In the genomic region with DNA sequence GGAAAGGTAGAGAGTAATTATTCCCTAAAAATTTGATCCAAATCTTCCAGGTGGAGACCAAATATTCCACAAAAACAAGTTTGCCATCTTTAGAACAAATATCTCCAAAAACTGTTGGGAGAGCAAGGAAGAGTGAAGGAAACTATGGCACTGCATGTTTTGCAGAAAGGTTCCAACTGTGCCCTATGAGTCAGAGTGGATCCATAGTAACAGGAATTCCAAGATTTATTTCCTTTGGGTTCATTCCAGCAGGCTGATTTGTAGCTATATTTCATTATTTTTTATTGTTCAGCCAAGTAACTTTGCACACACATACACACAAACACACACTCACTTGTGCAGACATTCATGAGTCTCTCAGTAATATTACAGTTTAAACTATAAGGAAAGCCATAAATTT, we compare ENCODE assay signal across 27 cellular contexts.
A peak's percentile ranks its signal among the peaks of the same experiment; 100 is the strongest.
DNase-seq lines count a peak whose midpoint lies in the region; ATAC-seq and TF ChIP-seq lines count a peak whose summit lies in the region.
"Had no signal": no experiment of that assay in that cellular context is flagged by ENCODE, and none has a peak within 500 bp of the region (broad histone marks: within the 10 kb centered on the region; RNA-seq: fewer than 3 reads in every experiment).

No MANE protein-coding gene starts in this region.

- intact Hi-C loops in ascending aorta (cut with DNase I), result no loop called here

- TF ChIP-seq CTCF in RWPE2 (IDR thresholded peaks at IDR 0.05; ENCODE audit: poor library complexity, severe bottlenecking) (no peak), ascending aorta (IDR thresholded peaks at IDR 0.05) (no peak)

- no peaks in the 10 kb centered on the region for H3K27me3 Mint-ChIP-seq in effector memory CD8-positive, alpha-beta T cell
- H3K27me3 Mint-ChIP-seq: activated CD4-positive, alpha-beta memory T cell treated with anti-CD3 and anti-CD28 coated beads, Interleukin-2, amount 10 ng/mL, durations not matched to agents 7 days and 5 days; activated naive CD8-positive, alpha-beta T cell; naive thymus-derived CD8-positive, alpha-beta T cell; stimulated activated naive CD8-positive, alpha-beta T cell treated with anti-CD3 and anti-CD28 coated beads, Interleukin-15, Interleukin-2, amounts not matched to agents 100 ng/mL and 50 ng/mL, for 24 hours had no signal

- H3K27me3 ChIP-seq in RWPE2 (ENCODE audit: insufficient read depth, poor library complexity, severe bottlenecking) (no peaks in the 10 kb centered on the region), ascending aorta (no peaks in the 10 kb centered on the region)
- H3K27me3 ChIP-seq: BLaER1, body of pancreas, esophagus muscularis mucosa had no signal

- no peaks in the 10 kb centered on the region for H3K36me3 Mint-ChIP-seq in effector memory CD8-positive, alpha-beta T cell (ENCODE audit: insufficient read depth)
- H3K36me3 Mint-ChIP-seq: activated naive CD8-positive, alpha-beta T cell; mesothelial cell of epicardium; naive thymus-derived CD8-positive, alpha-beta T cell had no signal

- H3K4me3 ChIP-seq in RWPE2 (ENCODE audit: severe bottlenecking) (no peak overlapping the region), ascending aorta (no peak overlapping the region)
- H3K4me3 ChIP-seq: BLaER1, body of pancreas, esophagus muscularis mucosa, left ventricle myocardium inferior, skin epidermis, thoracic aorta had no signal

- H3K4me1 ChIP-seq in RWPE2 (ENCODE audit: insufficient read depth, poor library complexity, severe bottlenecking), result peaks cover 23% of the 10 kb centered on the region
- no peaks in the 10 kb centered on the region for H3K4me1 ChIP-seq in ascending aorta
- H3K4me1 ChIP-seq: BLaER1, body of pancreas, esophagus muscularis mucosa, left ventricle myocardium inferior had no signal

- ATAC-seq in RWPE2 (ENCODE audit: low read depth), result peak; percentile 80
- ATAC-seq in effector memory CD8-positive, alpha-beta T cell (replicated peaks), result no peak
- ATAC-seq: activated CD4-positive, CD25-positive, alpha-beta regulatory T cell treated with anti-CD3 and anti-CD28 coated beads, Interleukin-2, amount 50 U/mL, for 24 hours; body of pancreas; naive thymus-derived CD8-positive, alpha-beta T cell had no signal

- no peaks in the 10 kb centered on the region for H3K4me1 Mint-ChIP-seq in effector memory CD8-positive, alpha-beta T cell (ENCODE audit: low read depth in 2 of 2)
- H3K4me1 Mint-ChIP-seq: activated CD4-positive, alpha-beta memory T cell treated with anti-CD3 and anti-CD28 coated beads, Interleukin-2, amount 10 ng/mL, durations not matched to agents 7 days and 5 days; mesothelial cell of epicardium; naive thymus-derived CD8-positive, alpha-beta T cell had no signal

- DNase-seq in HS-5 (ENCODE audit: low read depth) (peak; percentile 20), RWPE2 (ENCODE audit: low spot score) (no peak), dermis blood vessel endothelial cell (peak; percentile 54), non-pigmented ciliary epithelial cell (ENCODE audit: low read depth) (peak; percentile 26), NCI-H1930 (lab: John Stamatoyannopoulos, UW) (no peak), ascending aorta (ENCODE audit: low spot score in 2 of 2) (no peak)
- no peak for DNase-seq in effector memory CD8-positive, alpha-beta T cell
- DNase-seq: activated CD4-positive, alpha-beta memory T cell treated with anti-CD3 and anti-CD28 coated beads, Interleukin-2, amount 10 ng/mL, durations not matched to agents 7 days and 5 days; body of pancreas; hypothalamus; left ventricle myocardium inferior; naive thymus-derived CD8-positive, alpha-beta T cell; NCI-H1105; NCI-H2029 treated with DMSO at 0.1 percent for 48 hours; NCI-H2227 treated with DMSO at 0.1 percent for 48 hours; NCI-H82; SK-N-SH had no signal

- no peak overlapping the region for H3K27ac Mint-ChIP-seq in effector memory CD8-positive, alpha-beta T cell
- H3K27ac Mint-ChIP-seq: activated CD4-positive, alpha-beta memory T cell treated with anti-CD3 and anti-CD28 coated beads, Interleukin-2, amount 10 ng/mL, durations not matched to agents 7 days and 5 days; activated naive CD8-positive, alpha-beta T cell; activated T-helper 2 cell treated with anti-CD3 and anti-CD28 coated beads, Interferon-gamma antibody, Interleukin-2, Interleukin-4, amounts not matched to agents 10 μg/mL and 5 μg/mL and 100 μg/mL, durations not matched to agents 14 hours and 24 hours and 36 hours; mesothelial cell of epicardium; naive thymus-derived CD8-positive, alpha-beta T cell; stimulated activated naive CD8-positive, alpha-beta T cell treated with anti-CD3 and anti-CD28 coated beads, Interleukin-15, Interleukin-2, amounts not matched to agents 100 ng/mL and 50 ng/mL, for 24 hours; T-helper 1 cell treated with Interleukin-12 subunit alpha and Interleukin-12 subunit beta and Interleukin-4 antibody, amounts not matched to agents 30 μg/mL and 1 μg/mL, for 36 hours had no signal

- H3K27ac ChIP-seq in RWPE2 (ENCODE audit: poor library complexity, severe bottlenecking) (peak overlapping the region; percentile 31), ascending aorta (no peak overlapping the region)
- H3K27ac ChIP-seq: BLaER1, body of pancreas, esophagus muscularis mucosa, left ventricle myocardium inferior, skin epidermis, thoracic aorta had no signal

- H3K4me3 Mint-ChIP-seq in effector memory CD8-positive, alpha-beta T cell, result no peak overlapping the region
- H3K4me3 Mint-ChIP-seq: activated CD4-positive, alpha-beta memory T cell treated with anti-CD3 and anti-CD28 coated beads, Interleukin-2, amount 10 ng/mL, durations not matched to agents 7 days and 5 days; activated naive CD8-positive, alpha-beta T cell; mesothelial cell of epicardium; naive thymus-derived CD8-positive, alpha-beta T cell; stimulated activated naive CD8-positive, alpha-beta T cell treated with anti-CD3 and anti-CD28 coated beads, Interleukin-15, Interleukin-2, amounts not matched to agents 100 ng/mL and 50 ng/mL, for 24 hours; T-helper 1 cell treated with Interleukin-12 subunit alpha and Interleukin-12 subunit beta and Interleukin-4 antibody, amounts not matched to agents 30 μg/mL and 1 μg/mL, for 36 hours had no signal

- H3K9me3 Mint-ChIP-seq in effector memory CD8-positive, alpha-beta T cell, result peaks cover 10 to 21% of the 10 kb centered on the region in 2 donors

- H3K36me3 ChIP-seq in RWPE2 (ENCODE audit: low read depth) (no peaks in the 10 kb centered on the region), ascending aorta (no peaks in the 10 kb centered on the region)
- H3K36me3 ChIP-seq: BLaER1, esophagus muscularis mucosa, left ventricle myocardium inferior, thoracic aorta had no signal

- no peaks in the 10 kb centered on the region for H3K9me3 ChIP-seq in RWPE2 (ENCODE audit: severe bottlenecking)
- H3K9me3 ChIP-seq in ascending aorta, result no peaks in the 10 kb centered on the region
- H3K9me3 ChIP-seq: BLaER1, body of pancreas, esophagus muscularis mucosa, SK-N-SH, thoracic aorta had no signal

Comparison
In these comparisons a context has a peak if more than half of its experiments do, and no peak if none do; other contexts are left out.
1. DNase-seq: peak in HS-5 (single experiment), dermis blood vessel endothelial cell (single experiment) and non-pigmented ciliary epithelial cell (single experiment); none in RWPE2 (single experiment), NCI-H1930 (0 of 2), effector memory CD8-positive, alpha-beta T cell (0 of 3) and ascending aorta (0 of 2).